ENCODE assay signal across 1 cellular context in the genomic region with DNA sequence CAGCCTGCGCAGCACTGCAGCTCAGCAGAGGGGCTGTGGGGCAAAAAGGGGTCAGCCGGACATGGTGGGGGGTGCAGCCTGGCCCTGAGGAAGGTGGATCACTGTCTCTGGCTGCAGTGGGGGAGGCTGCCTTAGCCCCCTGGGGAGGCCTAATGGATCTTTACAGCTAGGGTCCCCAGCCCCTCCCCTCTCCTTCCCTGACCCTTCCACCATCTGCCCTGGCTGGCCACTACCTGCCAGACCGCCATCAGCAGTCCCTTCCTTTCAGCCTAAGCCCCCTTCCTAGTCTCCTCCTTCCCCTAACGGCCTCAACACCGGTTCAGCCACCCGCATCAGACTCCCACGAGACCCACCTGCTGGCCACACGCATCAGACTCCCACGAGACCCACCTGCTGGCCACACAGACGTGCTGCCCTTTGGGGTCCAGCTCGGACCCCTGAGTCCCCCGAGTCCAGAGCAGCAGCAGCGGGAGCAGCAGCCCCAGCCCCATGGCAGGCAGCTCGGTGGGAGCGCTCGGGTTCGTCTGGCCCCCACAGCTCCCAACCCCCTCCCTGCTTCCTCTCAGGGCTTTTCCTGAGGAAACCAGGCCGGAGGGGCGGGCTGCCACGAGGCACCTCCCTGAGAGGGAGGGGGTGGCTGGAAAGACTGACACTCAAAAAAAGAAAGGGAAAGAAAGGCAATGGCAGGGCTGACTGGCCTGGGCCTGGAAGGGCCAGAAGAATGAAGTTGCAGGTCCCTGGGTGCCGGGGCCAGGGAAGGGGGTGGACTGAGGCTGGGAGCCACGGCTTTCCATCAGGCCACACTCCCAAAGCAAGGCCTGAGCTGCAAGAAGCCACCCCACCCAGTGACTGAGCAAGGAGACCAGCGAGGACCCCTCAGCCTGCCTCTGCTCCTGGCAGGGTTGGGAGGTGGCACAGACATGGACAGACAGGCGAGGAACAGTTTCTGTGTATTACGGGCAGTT.
TF ChIP-seq lines count a peak whose summit lies in the region.

A gene with protein sequence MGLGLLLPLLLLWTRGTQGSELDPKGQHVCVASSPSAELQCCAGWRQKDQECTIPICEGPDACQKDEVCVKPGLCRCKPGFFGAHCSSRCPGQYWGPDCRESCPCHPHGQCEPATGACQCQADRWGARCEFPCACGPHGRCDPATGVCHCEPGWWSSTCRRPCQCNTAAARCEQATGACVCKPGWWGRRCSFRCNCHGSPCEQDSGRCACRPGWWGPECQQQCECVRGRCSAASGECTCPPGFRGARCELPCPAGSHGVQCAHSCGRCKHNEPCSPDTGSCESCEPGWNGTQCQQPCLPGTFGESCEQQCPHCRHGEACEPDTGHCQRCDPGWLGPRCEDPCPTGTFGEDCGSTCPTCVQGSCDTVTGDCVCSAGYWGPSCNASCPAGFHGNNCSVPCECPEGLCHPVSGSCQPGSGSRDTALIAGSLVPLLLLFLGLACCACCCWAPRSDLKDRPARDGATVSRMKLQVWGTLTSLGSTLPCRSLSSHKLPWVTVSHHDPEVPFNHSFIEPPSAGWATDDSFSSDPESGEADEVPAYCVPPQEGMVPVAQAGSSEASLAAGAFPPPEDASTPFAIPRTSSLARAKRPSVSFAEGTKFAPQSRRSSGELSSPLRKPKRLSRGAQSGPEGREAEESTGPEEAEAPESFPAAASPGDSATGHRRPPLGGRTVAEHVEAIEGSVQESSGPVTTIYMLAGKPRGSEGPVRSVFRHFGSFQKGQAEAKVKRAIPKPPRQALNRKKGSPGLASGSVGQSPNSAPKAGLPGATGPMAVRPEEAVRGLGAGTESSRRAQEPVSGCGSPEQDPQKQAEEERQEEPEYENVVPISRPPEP (minus strand): TSS at position 526 of the 965 bp plus-strand sequence. CDS start 35 bp downstream, at position 491.

TF ChIP-seq in SK-N-SH treated with all-trans-retinoic acid at 6 μM for 48 hours, 23 proteins besides CTCF, POLR2A, EP300 and RAD21 (continued from another document):
- TF ChIP-seq, protein P1, sequence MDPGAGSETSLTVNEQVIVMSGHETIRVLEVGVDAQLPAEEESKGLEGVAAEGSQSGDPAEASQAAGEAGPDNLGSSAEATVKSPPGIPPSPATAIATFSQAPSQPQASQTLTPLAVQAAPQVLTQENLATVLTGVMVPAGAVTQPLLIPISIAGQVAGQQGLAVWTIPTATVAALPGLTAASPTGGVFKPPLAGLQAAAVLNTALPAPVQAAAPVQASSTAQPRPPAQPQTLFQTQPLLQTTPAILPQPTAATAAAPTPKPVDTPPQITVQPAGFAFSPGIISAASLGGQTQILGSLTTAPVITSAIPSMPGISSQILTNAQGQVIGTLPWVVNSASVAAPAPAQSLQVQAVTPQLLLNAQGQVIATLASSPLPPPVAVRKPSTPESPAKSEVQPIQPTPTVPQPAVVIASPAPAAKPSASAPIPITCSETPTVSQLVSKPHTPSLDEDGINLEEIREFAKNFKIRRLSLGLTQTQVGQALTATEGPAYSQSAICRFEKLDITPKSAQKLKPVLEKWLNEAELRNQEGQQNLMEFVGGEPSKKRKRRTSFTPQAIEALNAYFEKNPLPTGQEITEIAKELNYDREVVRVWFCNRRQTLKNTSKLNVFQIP (CRISPR knock-in tag; IDR thresholded peaks at IDR 0.05; ENCODE audit: borderline replicate concordance, low read depth): no peak
